ENCODE assay signal across 21 cellular contexts in genomic region chr21:33327792-33328433, GRCh38. TPM values are rescaled to one million over a fixed set of nuclear protein-coding genes. Genes with fewer than 3 reads are reported as not detected.
DNase-seq lines count a peak whose midpoint lies in the region; ATAC-seq and TF ChIP-seq lines count a peak whose summit lies in the region.
"Had no signal": no experiment of that assay in that cellular context is flagged by ENCODE, and none has a peak within 500 bp of the region (broad histone marks: within the 10 kb centered on the region; RNA-seq: fewer than 3 reads in every experiment).

No MANE protein-coding gene starts in this region.

- no peak for DNase-seq in CD8-positive, alpha-beta T cell
- no peak for DNase-seq in PC-9
- DNase-seq in naive thymus-derived CD8-positive, alpha-beta T cell = no peak
- DNase-seq in DMS79 treated with DMSO at 0.1 percent for 48 hours (lab: John Stamatoyannopoulos, UW) = no peak
- no peak for DNase-seq in AG08396 (ENCODE audit: low spot score)
- DNase-seq in head of caudate nucleus = no peak
- DNase-seq: brain microvascular endothelial cell, Calu3, mammary epithelial cell, NCI-H1694, NCI-H2227 treated with DMSO at 0.1 percent for 48 hours, NCI-H748 treated with DMSO at 0.1 percent for 48 hours, SHP77 treated with DMSO at 0.1 percent for 48 hours, stomach, T-helper 1 cell had no signal

- no peaks in the 10 kb centered on the region for H3K27me3 Mint-ChIP-seq in CD8-positive, alpha-beta T cell (ENCODE audit: low read depth)
- no peaks in the 10 kb centered on the region for H3K27me3 Mint-ChIP-seq in naive thymus-derived CD8-positive, alpha-beta T cell
- H3K27me3 Mint-ChIP-seq: type B pancreatic cell had no signal

- intact Hi-C loops in CD8-positive, alpha-beta T cell (cut with DNase I, micrococcal nuclease) = loop anchor here (1.0 to 10.0 kb wide), 4 partner anchors 50 to 713 kb away; partner anchors contain the start of genes CFAP298 (in 1 of the 2), CRYZL1 (in 1 of the 2) and ITSN1 (in 1 of the 2)
- intact Hi-C loops in PC-9 (cut with micrococcal nuclease; ENCODE audit: unreplicated experiment) (loop anchor here (5.0 kb wide), 1 partner anchor 61 kb away; the partner anchor contains the start of gene IL10RB), head of caudate nucleus (cut with DNase I) (no loop called here)

- peak overlapping the region in 3 of 10 experiments; percentile 1 to 88 (median 86); a peak in 5 of 20 replicates for H3K4me3 ChIP-seq in BLaER1 treated with 17β-estradiol and CSF1 and Interleukin-3, amounts not matched to agents 10 nM and 100 nM
- H3K4me3 ChIP-seq in CD8-positive, alpha-beta T cell (ENCODE audit: low read depth, low read length) = no peak overlapping the region
- no peak overlapping the region for H3K4me3 ChIP-seq in PC-9
- H3K4me3 ChIP-seq: coronary artery, skin epidermis, stomach had no signal

- no peak for TF ChIP-seq CTCF in CD8-positive, alpha-beta T cell (IDR thresholded peaks at IDR 0.05)
- TF ChIP-seq CTCF in PC-9 (conservative IDR thresholded peaks at IDR 0.05) = no peak

- BruUV-seq in PC-9 (replicated peaks; lab: Mats Ljungman, UMichigan) = TSS peak; percentile 0

- H3K9me3 ChIP-seq in BLaER1 treated with 17β-estradiol and CSF1 and Interleukin-3, amounts not matched to agents 10 nM and 100 nM (replicated peaks in 1 of 11) = peaks cover 24 to 38% (median 31%) of the 10 kb centered on the region in 11 experiments
- H3K9me3 ChIP-seq in CD8-positive, alpha-beta T cell (ENCODE audit: low read length) = no peaks in the 10 kb centered on the region
- H3K9me3 ChIP-seq in PC-9 (ENCODE audit: insufficient read depth, low read depth) = no peaks in the 10 kb centered on the region

- H3K9me2 ChIP-seq in PC-9 (ENCODE audit: insufficient read depth) = no peaks in the 10 kb centered on the region

- peak overlapping the region in 1 of 11 experiments; percentile 24; a peak in 3 of 22 replicates for H3K27ac ChIP-seq in BLaER1 treated with 17β-estradiol and CSF1 and Interleukin-3, amounts not matched to agents 10 nM and 100 nM
- no peak overlapping the region for H3K27ac ChIP-seq in CD8-positive, alpha-beta T cell (ENCODE audit: low read depth, low read length)
- H3K27ac ChIP-seq in PC-9 = no peak overlapping the region
- H3K27ac ChIP-seq: brain microvascular endothelial cell, coronary artery, HL-60, skin epidermis, stomach had no signal

- no peaks in the 10 kb centered on the region for H3K27me3 ChIP-seq in BLaER1 treated with 17β-estradiol and CSF1 and Interleukin-3, amounts not matched to agents 10 nM and 100 nM
- H3K27me3 ChIP-seq in CD8-positive, alpha-beta T cell (ENCODE audit: insufficient read depth, low read length) = no peaks in the 10 kb centered on the region
- H3K27me3 ChIP-seq in PC-9 (ENCODE audit: insufficient read depth, low read depth) = no peaks in the 10 kb centered on the region
- H3K27me3 ChIP-seq: brain microvascular endothelial cell, stomach had no signal

- H3K9me3 Mint-ChIP-seq in CD8-positive, alpha-beta T cell = peaks cover under 1% of the 10 kb centered on the region
- H3K9me3 Mint-ChIP-seq in naive thymus-derived CD8-positive, alpha-beta T cell = peaks cover 0 to 10% (median 3%) of the 10 kb centered on the region in 9 donors

- H3K79me2 ChIP-seq in PC-9 (ENCODE audit: low read depth) = peaks cover 44% of the 10 kb centered on the region

- POLR2A ChIA-PET in CD8-positive, alpha-beta T cell (lab: Charles Lee) = interaction anchor here (1.5 kb wide), 1 partner anchor 34 kb away, joined by 4 read pairs; no protein-coding TSS in a partner anchor
- POLR2A ChIA-PET in PC-9 (lab: Charles Lee; ENCODE audit: unreplicated experiment) = interaction anchor here (0.6 kb wide), 1 partner anchor 755 kb away, joined by 4 read pairs; no protein-coding TSS in a partner anchor
- POLR2A ChIA-PET in naive thymus-derived CD8-positive, alpha-beta T cell (lab: Charles Lee) = interaction anchor here (1.9 to 2.1 kb wide), 2 partner anchors 34 to 62 kb away, joined by 4 to 6 read pairs; partner anchors contain the start of gene IL10RB

- peaks cover 26% of the 10 kb centered on the region for H3K36me3 Mint-ChIP-seq in CD8-positive, alpha-beta T cell
- H3K36me3 Mint-ChIP-seq in naive thymus-derived CD8-positive, alpha-beta T cell = peaks cover 4 to 19% (median 9%) of the 10 kb centered on the region in 3 donors

- peak overlapping the region; percentile 1 for H3K27ac Mint-ChIP-seq in CD8-positive, alpha-beta T cell
- peak overlapping the region in 6 of 10 donors; percentile 27 to 78 (median 50) for H3K27ac Mint-ChIP-seq in naive thymus-derived CD8-positive, alpha-beta T cell
- H3K27ac Mint-ChIP-seq: type B pancreatic cell had no signal

- peaks cover 38 to 58% (median 49%) of the 10 kb centered on the region in 11 experiments for H3K36me3 ChIP-seq in BLaER1 treated with 17β-estradiol and CSF1 and Interleukin-3, amounts not matched to agents 10 nM and 100 nM
- no peaks in the 10 kb centered on the region for H3K36me3 ChIP-seq in CD8-positive, alpha-beta T cell (ENCODE audit: insufficient read depth, low read length)
- no peaks in the 10 kb centered on the region for H3K36me3 ChIP-seq in PC-9 (ENCODE audit: low read depth)
- H3K36me3 ChIP-seq: brain microvascular endothelial cell had no signal

- CTCF ChIA-PET in CD8-positive, alpha-beta T cell (lab: Charles Lee) = interaction anchor here (1.1 to 2.8 kb wide), 2 partner anchors 33 to 132 kb away, joined by 3 to 15 read pairs; no protein-coding TSS in a partner anchor
- CTCF ChIA-PET in PC-9 (lab: Charles Lee) = no interaction called here

- peak overlapping the region; percentile 26 for H3K4me3 Mint-ChIP-seq in CD8-positive, alpha-beta T cell
- peak overlapping the region in 9 of 10 donors; percentile 20 to 73 (median 53) for H3K4me3 Mint-ChIP-seq in naive thymus-derived CD8-positive, alpha-beta T cell
- H3K4me3 Mint-ChIP-seq: type B pancreatic cell had no signal

- peaks cover 60% of the 10 kb centered on the region for H3K4me1 Mint-ChIP-seq in CD8-positive, alpha-beta T cell (ENCODE audit: low read depth)
- H3K4me1 Mint-ChIP-seq in naive thymus-derived CD8-positive, alpha-beta T cell = peaks cover 24 to 65% (median 60%) of the 10 kb centered on the region in 4 donors

- peaks cover 18 to 55% (median 28%) of the 10 kb centered on the region in 10 experiments for H3K4me1 ChIP-seq in BLaER1 treated with 17β-estradiol and CSF1 and Interleukin-3, amounts not matched to agents 10 nM and 100 nM
- peaks cover 59% of the 10 kb centered on the region for H3K4me1 ChIP-seq in CD8-positive, alpha-beta T cell (ENCODE audit: insufficient read depth, low read length)
- peaks cover 10% of the 10 kb centered on the region; the same call in 1 of the 2 replicates for H3K4me1 ChIP-seq in PC-9 (replicated peaks; ENCODE audit: insufficient read depth)

- H3F3A ChIP-seq in PC-9 (ENCODE audit: insufficient read depth, low read depth) = no peaks in the 10 kb centered on the region

- H3K4me2 ChIP-seq in BLaER1 treated with 17β-estradiol and CSF1 and Interleukin-3, amounts not matched to agents 10 nM and 100 nM = peak overlapping the region in 9 of 11 experiments; percentile 36 to 98 (median 92); a peak in 15 of 22 replicates
- no peak overlapping the region for H3K4me2 ChIP-seq in PC-9

- H2AFZ ChIP-seq in PC-9 = no peak overlapping the region

- peaks cover 0 to 50% (median 6%) of the 10 kb centered on the region in 11 experiments; a peak in 11 of 22 replicates for H4K20me1 ChIP-seq in BLaER1 treated with 17β-estradiol and CSF1 and Interleukin-3, amounts not matched to agents 10 nM and 100 nM
- H4K20me1 ChIP-seq in PC-9 (ENCODE audit: insufficient read depth) = no peaks in the 10 kb centered on the region

- H3K9ac ChIP-seq in BLaER1 treated with 17β-estradiol and CSF1 and Interleukin-3, amounts not matched to agents 10 nM and 100 nM = peak overlapping the region in 2 of 11 experiments; percentile 11 to 36; a peak in 1 of 22 replicates

- ATAC-seq in CD8-positive, alpha-beta T cell = no peak
- ATAC-seq in naive thymus-derived CD8-positive, alpha-beta T cell = no peak
- ATAC-seq in HG03571 (IDR thresholded peaks at IDR 0.05; ENCODE audit: unreplicated experiment) = no peak

RNA-seq across cellular contexts. Expression of gene IFNAR1, which starts 3.1 kb away (rescaled TPM):
- total RNA-seq in CD8-positive, alpha-beta T cell = 10 to 100 TPM; 15.1 to 18.6 TPM
- total RNA-seq in PC-9 (2021) = 24.2 and 25.5 TPM in 2 replicates
- 10 to 100 TPM; 50.1 to 53.7 TPM for total RNA-seq in naive thymus-derived CD8-positive, alpha-beta T cell
- polyA plus RNA-seq in naive thymus-derived CD8-positive, alpha-beta T cell = 10 to 100 TPM; 48.7 to 69.0 (median 51.8) TPM
